Comparison of ENCODE assay signal across 2 cellular contexts in the genomic region with DNA sequence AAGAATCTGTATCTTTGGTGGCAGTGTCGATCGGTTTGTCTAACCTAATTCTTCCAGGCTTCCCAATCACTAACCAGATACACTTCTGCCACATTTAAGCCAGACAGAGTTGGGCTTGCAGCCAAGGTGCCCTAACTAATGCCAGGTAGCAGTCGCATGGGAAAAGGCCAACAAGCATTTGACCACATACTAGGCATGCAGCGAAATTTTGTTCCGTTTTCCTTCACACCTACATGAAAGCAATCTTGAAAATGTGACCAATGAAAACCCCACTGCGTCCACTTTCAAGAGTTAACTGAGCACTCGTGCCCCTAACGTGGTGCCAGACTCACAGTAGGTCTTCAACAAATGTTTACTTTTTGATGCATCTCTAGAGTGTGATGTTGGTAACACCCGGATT.
A peak's percentile ranks its signal among the peaks of the same experiment; 100 is the strongest.
TF ChIP-seq lines count a peak whose summit lies in the region.

No MANE protein-coding gene starts in this region.

TF ChIP-seq in WTC11, 78 proteins besides CTCF, POLR2A, EP300 and RAD21:
- 0 out of 2 replicates have a peak, but pooled peaks have one; percentile 9 for TF ChIP-seq TEAD1 (CRISPR knock-in tag; IDR thresholded peaks at IDR 0.05)
- no peak for TF ChIP-seq SMAD4 (CRISPR knock-in tag; IDR thresholded peaks at IDR 0.05)
- TF ChIP-seq, protein P1, sequence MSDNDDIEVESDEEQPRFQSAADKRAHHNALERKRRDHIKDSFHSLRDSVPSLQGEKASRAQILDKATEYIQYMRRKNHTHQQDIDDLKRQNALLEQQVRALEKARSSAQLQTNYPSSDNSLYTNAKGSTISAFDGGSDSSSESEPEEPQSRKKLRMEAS (CRISPR knock-in tag; IDR thresholded peaks at IDR 0.05) = peak; percentile 46; the same call in 1 of the 2 replicates

TF ChIP-seq in HepG2, 621 proteins besides CTCF, POLR2A, EP300 and RAD21:
- TF ChIP-seq CBX5 (CRISPR knock-in tag; IDR thresholded peaks at IDR 0.05; ENCODE audit: borderline replicate concordance) = no peak
- peak; percentile 80 for TF ChIP-seq ZKSCAN1 (IDR thresholded peaks at IDR 0.05; ENCODE audit: low read length)
- TF ChIP-seq FOXP1 (IDR thresholded peaks at IDR 0.05) = no peak
- no peak for TF ChIP-seq FOXP1 (CRISPR knock-in tag; IDR thresholded peaks at IDR 0.05)
